Comparison of ENCODE assay signal across 1 cellular context in genomic region chr11:65849771-65850216, GRCh38.
A peak's percentile ranks its signal among the peaks of the same experiment; 100 is the strongest.
TF ChIP-seq lines count a peak whose summit lies in the region.

No MANE protein-coding gene starts in this region.

TF ChIP-seq in HepG2, 621 proteins besides CTCF, POLR2A, EP300 and RAD21 (continues in another document):
- no peak for TF ChIP-seq SIX1 (CRISPR knock-in tag; IDR thresholded peaks at IDR 0.05; ENCODE audit: borderline replicate concordance)
- no peak for TF ChIP-seq EHMT2 (IDR thresholded peaks at IDR 0.05; ENCODE audit: borderline replicate concordance, low read depth, low read length)
- TF ChIP-seq ZNF276 (CRISPR knock-in tag; IDR thresholded peaks at IDR 0.05; ENCODE audit: low read depth) = 0 out of 2 replicates have a peak, but pooled peaks have one; percentile 59
- TF ChIP-seq SCMH1 (CRISPR knock-in tag; IDR thresholded peaks at IDR 0.05; ENCODE audit: borderline replicate concordance) = no peak
- no peak for TF ChIP-seq ZBTB40 (IDR thresholded peaks at IDR 0.05)
- peak; percentile 41; the same call in 1 of the 2 replicates for TF ChIP-seq ZBTB40 (CRISPR knock-in tag; IDR thresholded peaks at IDR 0.05)
- no peak for TF ChIP-seq ZNF569 (CRISPR knock-in tag; IDR thresholded peaks at IDR 0.05; ENCODE audit: borderline replicate concordance)
- TF ChIP-seq MED1 (CRISPR knock-in tag; IDR thresholded peaks at IDR 0.05) = 0 out of 2 replicates have a peak, but pooled peaks have one; percentile 19
- TF ChIP-seq ZFP91 (CRISPR knock-in tag; IDR thresholded peaks at IDR 0.05; ENCODE audit: borderline replicate concordance) = peak; percentile 44; the same call in 1 of the 2 replicates
- no peak for TF ChIP-seq MYNN (CRISPR knock-in tag; IDR thresholded peaks at IDR 0.05; ENCODE audit: low read depth)
- TF ChIP-seq TFDP1 (CRISPR knock-in tag; IDR thresholded peaks at IDR 0.05; ENCODE audit: borderline replicate concordance) = peak; percentile 43; the same call in 1 of the 2 replicates
- TF ChIP-seq ZFX (CRISPR knock-in tag; IDR thresholded peaks at IDR 0.05; ENCODE audit: low read depth) = peak; percentile 54
- TF ChIP-seq ZNF230 (CRISPR knock-in tag; IDR thresholded peaks at IDR 0.05) = 0 out of 2 replicates have a peak, but pooled peaks have one; percentile 39
- TF ChIP-seq ZFP36 (IDR thresholded peaks at IDR 0.05; ENCODE audit: borderline replicate concordance, low read depth, low read length, partially characterized antibody) = no peak
- 0 out of 2 replicates have a peak, but pooled peaks have one; percentile 26 for TF ChIP-seq SALL1 (CRISPR knock-in tag; IDR thresholded peaks at IDR 0.05)
- TF ChIP-seq SMAD9 (CRISPR knock-in tag; IDR thresholded peaks at IDR 0.05) = 0 out of 2 replicates have a peak, but pooled peaks have one; percentile 74
- no peak for TF ChIP-seq PLRG1 (conservative IDR thresholded peaks at IDR 0.05)
- no peak for TF ChIP-seq KLF15 (CRISPR knock-in tag; IDR thresholded peaks at IDR 0.05; ENCODE audit: borderline replicate concordance)
- TF ChIP-seq TIGD3 (CRISPR knock-in tag; IDR thresholded peaks at IDR 0.05; ENCODE audit: borderline replicate concordance) = no peak
- TF ChIP-seq ZNF740 (CRISPR knock-in tag; IDR thresholded peaks at IDR 0.05) = no peak
- TF ChIP-seq SP4 (CRISPR knock-in tag; IDR thresholded peaks at IDR 0.05) = peak; percentile 37; the same call in 1 of the 2 replicates
- TF ChIP-seq XRCC5 (optimal IDR thresholded peaks at IDR 0.05; ENCODE audit: low read length) = no peak
- peak; percentile 83 for TF ChIP-seq MAX (IDR thresholded peaks at IDR 0.05)
- TF ChIP-seq ZNF263 (CRISPR knock-in tag; IDR thresholded peaks at IDR 0.05) = 0 out of 2 replicates have a peak, but pooled peaks have one; percentile 37
- TF ChIP-seq ZNF280B (CRISPR knock-in tag; IDR thresholded peaks at IDR 0.05; ENCODE audit: borderline replicate concordance) = peak; percentile 56; the same call in 1 of the 2 replicates
- no peak for TF ChIP-seq ZNF598 (CRISPR knock-in tag; IDR thresholded peaks at IDR 0.05; ENCODE audit: borderline replicate concordance)
- TF ChIP-seq RAD51 (IDR thresholded peaks at IDR 0.05; ENCODE audit: borderline replicate concordance) = no peak
- no peak for TF ChIP-seq ZNF678 (CRISPR knock-in tag; IDR thresholded peaks at IDR 0.05)
- TF ChIP-seq ZNF710 (CRISPR knock-in tag; IDR thresholded peaks at IDR 0.05; ENCODE audit: borderline replicate concordance) = no peak
- peak; percentile 4; the same call in 1 of the 2 replicates for TF ChIP-seq HNRNPL (IDR thresholded peaks at IDR 0.05; ENCODE audit: low read depth, low read length)
- TF ChIP-seq ZNF343 (CRISPR knock-in tag; IDR thresholded peaks at IDR 0.05) = 0 out of 2 replicates have a peak, but pooled peaks have one; percentile 31
